Comparison of ENCODE assay signal across 34 cellular contexts in genomic region chr22:49893025-49893424, GRCh38.
"Had no signal": no experiment of that assay in that cellular context is flagged by ENCODE, and none has a peak within 500 bp of the region (broad histone marks: within the 10 kb centered on the region; RNA-seq: fewer than 3 reads in every experiment).

No MANE protein-coding gene starts in this region.

- H3K4me1 Mint-ChIP-seq: activated B cell treated with CpG ODN at 0.5 μM for 24 hours had no signal

- H3K36me3 ChIP-seq: adrenal gland, breast epithelium had no signal

- ATAC-seq: activated naive CD4-positive, alpha-beta T cell treated with anti-CD3 and anti-CD28 coated beads, Interleukin-2, amount 50 U/mL, for 72 hours; activated T-cell treated with anti-CD3 and anti-CD28 coated beads, Interleukin-2, amount 50 U/mL, for 4 hours; body of pancreas; PC-3 had no signal

- H3K27me3 Mint-ChIP-seq: activated B cell treated with CpG ODN at 0.5 μM for 24 hours; activated CD4-positive, alpha-beta memory T cell treated with anti-CD3 and anti-CD28 coated beads for 36 hours had no signal

- H3K9me3 ChIP-seq: adrenal gland, body of pancreas, breast epithelium, Peyer's patch, SJSA1, SK-N-SH had no signal

- H3K27ac Mint-ChIP-seq: activated B cell treated with CpG ODN at 0.5 μM for 24 hours; activated CD4-positive, alpha-beta memory T cell treated with anti-CD3 and anti-CD28 coated beads for 36 hours; activated T-helper 1 cell treated with anti-CD3 and anti-CD28 coated beads, Interleukin-12 subunit alpha, Interleukin-12 subunit beta, Interleukin-2, Interleukin-4 antibody, amounts not matched to agents 30 ng/mL and 10 ng/mL and 1 ng/mL, durations not matched to agents 14 hours and 24 hours and 36 hours; T-helper 1 cell treated with Interleukin-12 subunit alpha and Interleukin-12 subunit beta and Interleukin-4 antibody, amounts not matched to agents 30 μg/mL and 1 μg/mL, for 36 hours; T-helper 2 cell treated with Interferon-gamma antibody and Interleukin-4, amounts not matched to agents 5 μg/mL and 100 μg/mL, for 36 hours had no signal

- H3K4me3 Mint-ChIP-seq: activated B cell treated with CpG ODN at 0.5 μM for 24 hours; activated CD4-positive, alpha-beta memory T cell treated with anti-CD3 and anti-CD28 coated beads for 36 hours; activated T-cell treated with anti-CD3 and anti-CD28 coated beads, Interleukin-2, amount 50 U/mL, for 4 hours; activated T-helper 1 cell treated with anti-CD3 and anti-CD28 coated beads, Interleukin-12 subunit alpha, Interleukin-12 subunit beta, Interleukin-2, Interleukin-4 antibody, amounts not matched to agents 30 ng/mL and 10 ng/mL and 1 ng/mL, durations not matched to agents 14 hours and 24 hours and 36 hours; T-helper 1 cell treated with Interleukin-12 subunit alpha and Interleukin-12 subunit beta and Interleukin-4 antibody, amounts not matched to agents 30 μg/mL and 1 μg/mL, for 36 hours; T-helper 2 cell treated with Interferon-gamma antibody and Interleukin-4, amounts not matched to agents 5 μg/mL and 100 μg/mL, for 36 hours had no signal

- H3K4me1 ChIP-seq: adrenal gland, body of pancreas, breast epithelium, Peyer's patch, SJSA1 had no signal

- H3K9me3 Mint-ChIP-seq: activated CD4-positive, alpha-beta memory T cell treated with anti-CD3 and anti-CD28 coated beads for 36 hours; T-helper 1 cell treated with Interleukin-12 subunit alpha and Interleukin-12 subunit beta and Interleukin-4 antibody, amounts not matched to agents 30 μg/mL and 1 μg/mL, for 36 hours; T-helper 2 cell treated with Interferon-gamma antibody and Interleukin-4, amounts not matched to agents 5 μg/mL and 100 μg/mL, for 36 hours had no signal

- H3K27ac ChIP-seq: adrenal gland, body of pancreas, breast epithelium, Peyer's patch, SJSA1 had no signal

- H3K27me3 ChIP-seq: adrenal gland, body of pancreas, breast epithelium, Peyer's patch, SJSA1 had no signal

- H3K4me3 ChIP-seq: adrenal gland, body of pancreas, breast epithelium, Peyer's patch, SJSA1 had no signal

- DNase-seq: activated B cell treated with CpG ODN at 0.5 μM for 24 hours; activated CD4-positive, alpha-beta memory T cell treated with anti-CD3 and anti-CD28 coated beads for 36 hours; activated CD4-positive, alpha-beta T cell treated with anti-CD3 and anti-CD28 coated beads for 4 hours; activated CD4-positive, alpha-beta T cell treated with anti-CD3 and anti-CD28 coated beads, Interleukin-2, amount 50 U/mL, for 1 hour; activated CD4-positive, CD25-positive, alpha-beta regulatory T cell treated with anti-CD3 and anti-CD28 coated beads, Interleukin-2, amount 50 U/mL, for 72 hours; activated CD8-positive, alpha-beta memory T cell treated with anti-CD3 and anti-CD28 coated beads, Interleukin-2, amount 50 U/mL, for 4 hours; activated gamma-delta T cell treated with Interleukin-2 at 50 U/mL for 16 hours; activated T-cell treated with anti-CD3 and anti-CD28 coated beads for 4 hours; activated T-cell treated with anti-CD3 and anti-CD28 coated beads, Interleukin-2, amount 50 U/mL, for 4 hours; adrenal gland; body of pancreas; Kasumi-1; KG1; MM.1S; MV-4-11; NCI-H1092; NCI-H1436 treated with DMSO at 0.1 percent for 48 hours; NCI-H2029; NCI-H2171; NCI-H510A; NCI-H526; NCI-H748 treated with DMSO at 0.1 percent for 48 hours; NK-92 treated with Interleukin-12 subunit alpha and Interleukin-12 subunit beta, amount 100 ng/mL, for 24 hours; PC-3; Peyer's patch; RPMI8226; SHP77 treated with DMSO at 0.1 percent for 48 hours; SK-N-SH had no signal

- H3K9ac ChIP-seq: SK-N-SH had no signal

- H3K9me2 ChIP-seq: SK-N-SH had no signal

- H3K4me2 ChIP-seq: SK-N-SH had no signal
